Comparison of ENCODE assay signal across 7 cellular contexts in the genomic region with DNA sequence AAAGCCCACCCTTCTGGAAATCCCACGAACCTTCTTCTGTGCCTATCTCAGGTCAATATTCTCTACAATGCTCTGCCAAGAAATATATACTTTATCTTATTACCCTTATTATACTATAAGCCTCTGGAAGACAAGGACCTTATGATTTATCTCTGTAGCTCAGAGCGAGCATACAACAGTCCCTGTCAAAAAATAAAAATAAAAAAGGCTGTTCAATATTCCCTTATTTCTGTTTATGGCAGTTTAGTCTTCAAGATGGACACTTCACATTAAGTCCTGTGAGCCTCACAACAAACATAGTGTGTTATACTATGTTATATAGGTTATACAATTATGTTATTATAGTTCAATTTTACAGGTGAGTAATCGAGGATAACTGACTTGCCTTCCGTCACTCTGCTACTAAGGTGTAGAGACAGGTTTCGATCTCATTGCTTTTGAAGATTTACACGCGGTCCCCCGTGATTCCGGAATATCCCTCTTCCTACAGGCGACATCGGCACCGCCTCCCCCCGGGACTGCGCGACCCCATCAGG. TPM values are rescaled to one million over a fixed set of nuclear protein-coding genes. Genes with fewer than 3 reads are reported as not detected.
DNase-seq lines count a peak whose midpoint lies in the region; ATAC-seq, FAIRE-seq and TF ChIP-seq lines count a peak whose summit lies in the region.

No MANE protein-coding gene starts in this region.

- 1% methylated on average over 15 of the region's 15 CpGs for WGBS in small intestine, 3 donors

- peak overlapping the region; percentile 89 for H3K27ac ChIP-seq in SJSA1
- peak overlapping the region; percentile 92 for H3K27ac ChIP-seq in foreskin keratinocyte
- peak overlapping the region; percentile 90 to 96 for H3K27ac ChIP-seq in small intestine (ENCODE audit: low read depth in 1 of 2, low read length in 1 of 2)

- TF ChIP-seq CTCF in foreskin keratinocyte (conservative IDR thresholded peaks at IDR 0.05) = no peak

- no peaks in the 10 kb centered on the region for H3K27me3 ChIP-seq in SJSA1 (replicated peaks)
- no peaks in the 10 kb centered on the region for H3K27me3 ChIP-seq in foreskin keratinocyte
- H3K27me3 ChIP-seq in small intestine (ENCODE audit: control insufficient read depth in 2 of 2, insufficient read depth in 2 of 2, low read length in 2 of 2) = no peaks in the 10 kb centered on the region

- H3K36me3 ChIP-seq in SJSA1 = peaks cover 8% of the 10 kb centered on the region; the same call in 1 of the 2 replicates
- H3K36me3 ChIP-seq in small intestine (ENCODE audit: control insufficient read depth in 2 of 2, insufficient read depth in 2 of 2, low read length in 2 of 2) = peaks cover 0 to 3% of the 10 kb centered on the region in 2 donors

- H3K4me3 ChIP-seq in SJSA1 (peak overlapping the region; percentile 73), small intestine (ENCODE audit: low read depth in 1 of 2, low read length in 2 of 2) (peak overlapping the region; percentile 95 to 98)

- DNase-seq in SJSA1 (ENCODE audit: low read depth in 1 of 2, low spot score in 2 of 2) (no peak), foreskin keratinocyte (no peak), small intestine (peak; percentile 37), HuH-7 (ENCODE audit: low spot score) (no peak), DMS 273 (lab: John Stamatoyannopoulos, UW; ENCODE audit: unreplicated experiment) (no peak)

- FAIRE-seq in small intestine (lab: Jason Lieb, UNC) = no peak

- 0 out of 2 replicates have a peak, but pooled peaks cover 6% of the 10 kb centered on the region for H3K4me1 ChIP-seq in SJSA1 (replicated peaks)
- peaks cover 7% of the 10 kb centered on the region for H3K4me1 ChIP-seq in foreskin keratinocyte
- peaks cover 4% of the 10 kb centered on the region in 2 donors for H3K4me1 ChIP-seq in small intestine (ENCODE audit: control insufficient read depth in 2 of 2, insufficient read depth in 1 of 2, low read depth in 1 of 2, low read length in 1 of 2)

- H3K9me3 ChIP-seq in SJSA1 (replicated peaks) (no peaks in the 10 kb centered on the region), small intestine (ENCODE audit: control insufficient read depth, low read depth) (no peaks in the 10 kb centered on the region)

- ATAC-seq in GM21526 (IDR thresholded peaks at IDR 0.05; ENCODE audit: low FRiP score, unreplicated experiment) (peak; percentile 1), foreskin keratinocyte (peak; percentile 39), GM21786 (IDR thresholded peaks at IDR 0.05; ENCODE audit: unreplicated experiment) (no peak)

RNA-seq across cellular contexts. Expression of a gene that starts 0.6 kb away (rescaled TPM):
- total RNA-seq in SJSA1 (2014; rRNA removed; shearing (Covaris generic)) = 34.1 and 49.8 TPM in 2 replicates
- total RNA-seq in foreskin keratinocyte = 27.6 and 29.0 TPM in 2 replicates
- polyA plus RNA-seq in foreskin keratinocyte = 25.5 and 26.7 TPM in 2 replicates
- polyA plus RNA-seq in small intestine = 10 to 100 TPM; 48.0 to 74.0 (median 61.1) TPM
